In genomic region chr16:89332248-89333245, GRCh38 we compare ENCODE assay signal across 1 cellular context.
A peak's percentile ranks its signal among the peaks of the same experiment; 100 is the strongest.
TF ChIP-seq lines count a peak whose summit lies in the region.

No MANE protein-coding gene starts in this region.

TF ChIP-seq in K562, 482 proteins besides CTCF, POLR2A, EP300 and RAD21:
- TF ChIP-seq ZNF408 (CRISPR knock-in tag; IDR thresholded peaks at IDR 0.05; ENCODE audit: low read depth), result no peak
- peak; percentile 16 for TF ChIP-seq RBM22 (IDR thresholded peaks at IDR 0.05; ENCODE audit: low read depth, low read length, poor library complexity, severe bottlenecking)
